Comparison of ENCODE assay signal across 27 cellular contexts in the genomic region with DNA sequence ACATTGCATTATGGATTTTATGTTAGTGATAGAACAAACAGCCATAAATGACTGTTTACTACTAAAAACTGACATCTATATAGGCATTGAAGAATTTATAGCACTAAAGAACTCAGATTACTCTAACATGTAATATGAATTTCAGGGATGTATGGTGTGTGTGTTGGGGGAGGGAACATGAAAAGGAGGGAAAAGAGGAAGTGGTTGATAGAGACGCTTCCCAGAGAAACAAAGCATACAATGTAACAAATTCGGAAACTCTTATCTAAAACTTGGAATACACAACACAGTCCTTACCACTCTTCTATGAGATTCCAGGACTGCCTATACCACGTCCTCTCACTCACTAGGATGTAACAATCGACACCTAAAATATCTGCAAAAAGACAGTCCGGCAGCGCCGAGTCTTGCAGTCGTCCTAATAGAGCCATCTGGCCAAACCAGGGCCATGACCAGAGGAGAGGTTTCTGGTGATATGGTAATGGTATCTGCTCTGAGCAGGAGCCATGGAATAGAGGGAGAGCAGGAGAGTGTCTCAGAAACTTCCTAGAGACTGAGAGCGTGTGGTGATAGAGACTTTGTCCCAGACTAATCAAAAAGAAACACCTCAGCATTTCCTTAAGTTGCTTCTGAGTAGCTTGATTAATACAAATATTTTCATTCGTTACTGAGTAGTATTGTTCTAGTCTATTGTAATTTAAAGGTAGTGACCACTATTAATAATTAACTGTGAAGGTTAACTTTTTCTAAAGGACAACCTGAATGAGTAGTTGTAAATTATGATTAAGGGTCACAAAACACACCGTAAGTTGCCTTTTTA.
"Had no signal": no experiment of that assay in that cellular context is flagged by ENCODE, and none has a peak within 500 bp of the region (broad histone marks: within the 10 kb centered on the region; RNA-seq: fewer than 3 reads in every experiment).

No MANE protein-coding gene starts in this region.

- H3K9me3 Mint-ChIP-seq: stimulated activated effector memory CD8-positive, alpha-beta T cell treated with anti-CD3 and anti-CD28 coated beads, Interleukin-12 subunit alpha, Interleukin-12 subunit beta, amount 100 ng/mL, for 72 hours had no signal

- ATAC-seq: foreskin keratinocyte; gastroesophageal sphincter; heart left ventricle; left cardiac atrium; left lung; naive thymus-derived CD4-positive, alpha-beta T cell; sciatic nerve; stimulated activated effector memory CD8-positive, alpha-beta T cell treated with anti-CD3 and anti-CD28 coated beads, Interleukin-12 subunit alpha, Interleukin-12 subunit beta, amount 100 ng/mL, for 72 hours had no signal

- DNase-seq: dorsolateral prefrontal cortex; effector CD8-positive, alpha-beta T cell; foreskin keratinocyte; heart left ventricle; hippocampal formation; left cardiac atrium; left lung; mammary epithelial cell; mesendoderm; midbrain; naive thymus-derived CD4-positive, alpha-beta T cell; nephron progenitor cell; stimulated activated CD4-positive, alpha-beta T cell treated with anti-CD3 and anti-CD28 coated beads, Interleukin-2, amount 100 ng/mL, for 24 hours; stimulated activated CD4-positive, alpha-beta T cell treated with anti-CD3 and anti-CD28 coated beads, Interleukin-4, amount 100 ng/mL, for 24 hours; stimulated activated naive CD4-positive, alpha-beta T cell treated with Interleukin-2 at 50 U/mL for 16 hours; stomach; thyroid gland; trophoblast cell had no signal

- H3K79me2 ChIP-seq: parathyroid adenoma had no signal

- H3K4me1 ChIP-seq: esophagus muscularis mucosa, gastroesophageal sphincter, left lung, parathyroid adenoma, right atrium auricular region, stomach, thyroid gland, vagina had no signal

- H3K27me3 ChIP-seq: dorsolateral prefrontal cortex, esophagus muscularis mucosa, foreskin keratinocyte, gastroesophageal sphincter, heart left ventricle, left lung, neutrophil, right atrium auricular region, stomach, thyroid gland, vagina had no signal

- H3K4me3 ChIP-seq: dorsolateral prefrontal cortex, esophagus muscularis mucosa, gastroesophageal sphincter, heart left ventricle, left lung, right atrium auricular region, stomach, thyroid gland, vagina had no signal

- H3K27ac Mint-ChIP-seq: naive thymus-derived CD4-positive, alpha-beta T cell; nephron progenitor cell; progenitor cell of endocrine pancreas; stimulated activated effector memory CD8-positive, alpha-beta T cell treated with anti-CD3 and anti-CD28 coated beads, Interleukin-12 subunit alpha, Interleukin-12 subunit beta, amount 100 ng/mL, for 72 hours had no signal

- H3K27ac ChIP-seq: dorsolateral prefrontal cortex, esophagus muscularis mucosa, foreskin keratinocyte, gastroesophageal sphincter, heart left ventricle, left lung, neutrophil, parathyroid adenoma, right atrium auricular region, stomach, thyroid gland, vagina had no signal

- H3K36me3 ChIP-seq: esophagus muscularis mucosa, gastroesophageal sphincter, heart left ventricle, left lung, neutrophil, right atrium auricular region, stomach, thyroid gland, vagina had no signal

- H3K9ac ChIP-seq: parathyroid adenoma had no signal

- H3K9me3 ChIP-seq: esophagus muscularis mucosa, gastroesophageal sphincter, heart left ventricle, neutrophil, right atrium auricular region, thyroid gland, vagina had no signal

- H3K27me3 Mint-ChIP-seq: progenitor cell of endocrine pancreas had no signal

- H3K4me3 Mint-ChIP-seq: naive thymus-derived CD4-positive, alpha-beta T cell; nephron progenitor cell; stimulated activated effector memory CD8-positive, alpha-beta T cell treated with anti-CD3 and anti-CD28 coated beads, Interleukin-12 subunit alpha, Interleukin-12 subunit beta, amount 100 ng/mL, for 72 hours had no signal

- H3K4me1 Mint-ChIP-seq: naive thymus-derived CD4-positive, alpha-beta T cell; stimulated activated effector memory CD8-positive, alpha-beta T cell treated with anti-CD3 and anti-CD28 coated beads, Interleukin-12 subunit alpha, Interleukin-12 subunit beta, amount 100 ng/mL, for 72 hours had no signal

- H3K36me3 Mint-ChIP-seq: stimulated activated effector memory CD8-positive, alpha-beta T cell treated with anti-CD3 and anti-CD28 coated beads, Interleukin-12 subunit alpha, Interleukin-12 subunit beta, amount 100 ng/mL, for 72 hours had no signal

- H2AFZ ChIP-seq: parathyroid adenoma had no signal
